18 cellular contexts compared by ENCODE assay signal in the genomic region with DNA sequence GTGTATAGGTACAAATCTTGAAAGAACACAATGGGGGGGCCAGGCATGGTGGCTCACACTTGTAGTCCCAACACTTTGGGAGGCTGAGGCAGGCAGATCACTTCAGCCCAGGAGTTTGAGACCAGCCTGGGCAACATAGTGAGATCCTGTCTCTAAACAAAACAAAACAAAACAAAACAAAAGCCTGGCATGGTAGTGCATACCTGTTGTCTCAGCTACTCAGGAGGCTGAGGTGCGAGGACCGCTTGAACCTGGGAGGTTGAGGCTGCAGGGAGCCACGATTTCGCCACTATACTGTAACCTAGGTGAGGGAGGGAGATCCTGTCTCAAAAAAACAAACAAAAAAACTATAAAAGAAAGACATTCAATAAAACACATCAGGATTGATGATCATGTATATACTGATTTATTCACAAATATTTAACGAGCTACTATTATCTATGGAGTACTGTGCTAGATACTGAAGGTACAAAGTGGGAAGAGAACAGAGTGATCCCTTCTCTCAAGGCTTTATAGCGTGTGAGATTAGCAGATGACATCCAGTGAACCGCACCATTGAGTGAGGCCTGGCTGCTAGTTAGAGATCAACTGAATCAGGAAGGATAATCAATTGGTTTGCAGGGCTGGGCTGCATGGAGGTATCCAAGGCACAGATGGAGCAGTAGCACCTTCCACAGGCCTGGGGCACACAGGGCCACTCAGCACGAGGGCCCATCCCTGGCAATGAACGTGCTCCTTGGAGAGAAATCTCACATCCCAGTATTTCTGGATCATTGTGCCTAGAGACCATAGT.
"Had no signal": no experiment of that assay in that cellular context is flagged by ENCODE, and none has a peak within 500 bp of the region (broad histone marks: within the 10 kb centered on the region; RNA-seq: fewer than 3 reads in every experiment).

No MANE protein-coding gene starts in this region.

- DNase-seq: activated CD4-positive, alpha-beta T cell treated with anti-CD3 and anti-CD28 coated beads for 36 hours; activated CD4-positive, alpha-beta T cell treated with anti-CD3 and anti-CD28 coated beads, Interleukin-2, amount 50 U/mL, for 48 hours; activated gamma-delta T cell; foreskin melanocyte; glutamatergic neuron; hypothalamus; sigmoid colon; spleen; stimulated activated CD4-positive, alpha-beta T cell treated with anti-CD3 and anti-CD28 coated beads, Interleukin-4, amount 100 ng/mL, for 4 hours had no signal

- H3K4me3 Mint-ChIP-seq: activated CD4-positive, alpha-beta T cell treated with anti-CD3 and anti-CD28 coated beads for 36 hours; activated naive CD4-positive, alpha-beta T cell treated with anti-CD3 and anti-CD28 coated beads, Interleukin-2, amount 50 U/mL, for 24 hours; mesothelial cell of epicardium; nephron; stimulated activated memory B cell treated with anti-CD40 and anti-IgM and Interleukin-4, amounts not matched to agents 10 μg/mL and 1 μg/mL and 100 μg/mL, for 72 hours; T-helper 1 cell treated with Interleukin-12 subunit alpha and Interleukin-12 subunit beta and Interleukin-4 antibody, amounts not matched to agents 30 μg/mL and 1 μg/mL, for 36 hours had no signal

- H3K4me1 ChIP-seq: adrenal gland, sigmoid colon, spleen had no signal

- H3K36me3 Mint-ChIP-seq: activated naive CD4-positive, alpha-beta T cell treated with anti-CD3 and anti-CD28 coated beads, Interleukin-2, amount 50 U/mL, for 24 hours; mesothelial cell of epicardium; stimulated activated memory B cell treated with anti-CD40 and anti-IgM and Interleukin-4, amounts not matched to agents 10 μg/mL and 1 μg/mL and 100 μg/mL, for 72 hours had no signal

- H3K4me1 Mint-ChIP-seq: activated CD4-positive, alpha-beta T cell treated with anti-CD3 and anti-CD28 coated beads for 36 hours; activated naive CD4-positive, alpha-beta T cell treated with anti-CD3 and anti-CD28 coated beads, Interleukin-2, amount 50 U/mL, for 24 hours; nephron; stimulated activated memory B cell treated with anti-CD40 and anti-IgM and Interleukin-4, amounts not matched to agents 10 μg/mL and 1 μg/mL and 100 μg/mL, for 72 hours had no signal

- H3K9me3 Mint-ChIP-seq: activated naive CD4-positive, alpha-beta T cell treated with anti-CD3 and anti-CD28 coated beads, Interleukin-2, amount 50 U/mL, for 24 hours; mesothelial cell of epicardium; nephron; T-helper 1 cell treated with Interleukin-12 subunit alpha and Interleukin-12 subunit beta and Interleukin-4 antibody, amounts not matched to agents 30 μg/mL and 1 μg/mL, for 36 hours had no signal

- H3K27me3 ChIP-seq: adrenal gland, sigmoid colon had no signal

- H3K27me3 Mint-ChIP-seq: activated CD4-positive, alpha-beta T cell treated with anti-CD3 and anti-CD28 coated beads for 36 hours; activated naive CD4-positive, alpha-beta T cell treated with anti-CD3 and anti-CD28 coated beads, Interleukin-2, amount 50 U/mL, for 24 hours; stimulated activated memory B cell treated with anti-CD40 and anti-IgM and Interleukin-4, amounts not matched to agents 10 μg/mL and 1 μg/mL and 100 μg/mL, for 72 hours had no signal

- ATAC-seq: activated CD4-positive, alpha-beta T cell treated with anti-CD3 and anti-CD28 coated beads for 36 hours; stimulated activated memory B cell treated with anti-CD40 and anti-IgM and Interleukin-4, amounts not matched to agents 10 μg/mL and 1 μg/mL and 100 μg/mL, for 72 hours had no signal

- H3K4me3 ChIP-seq: adrenal gland, lung, sigmoid colon, spleen, thoracic aorta had no signal

- H3K9me3 ChIP-seq: adrenal gland, sigmoid colon, spleen, thoracic aorta had no signal

- H3K36me3 ChIP-seq: adrenal gland, sigmoid colon, spleen, thoracic aorta had no signal

- H3K27ac ChIP-seq: adrenal gland, epithelial cell of prostate, sigmoid colon, spleen had no signal

- H3K27ac Mint-ChIP-seq: activated CD4-positive, alpha-beta T cell treated with anti-CD3 and anti-CD28 coated beads for 36 hours; activated naive CD4-positive, alpha-beta T cell treated with anti-CD3 and anti-CD28 coated beads, Interleukin-2, amount 50 U/mL, for 24 hours; stimulated activated memory B cell treated with anti-CD40 and anti-IgM and Interleukin-4, amounts not matched to agents 10 μg/mL and 1 μg/mL and 100 μg/mL, for 72 hours; T-helper 1 cell treated with Interleukin-12 subunit alpha and Interleukin-12 subunit beta and Interleukin-4 antibody, amounts not matched to agents 30 μg/mL and 1 μg/mL, for 36 hours had no signal
